ENCODE assay signal across 8 cellular contexts in genomic region chr5:36879274-36880033, GRCh38. TPM values are rescaled to one million over a fixed set of nuclear protein-coding genes. Genes with fewer than 3 reads are reported as not detected.
DNase-seq lines count a peak whose midpoint lies in the region; ATAC-seq and TF ChIP-seq lines count a peak whose summit lies in the region.

No MANE protein-coding gene starts in this region.

- H2AFZ ChIP-seq in Karpas-422 (ENCODE audit: low read length) = no peak overlapping the region

- 0 out of 2 replicates have a peak, but pooled peaks cover 4% of the 10 kb centered on the region for H3K36me3 ChIP-seq in BE2C
- no peaks in the 10 kb centered on the region for H3K36me3 ChIP-seq in Karpas-422 (ENCODE audit: insufficient read depth, low read length)

- H3K9me3 ChIP-seq in BE2C = no peaks in the 10 kb centered on the region
- no peaks in the 10 kb centered on the region for H3K9me3 ChIP-seq in Karpas-422 (ENCODE audit: low read length)

- peak overlapping the region; percentile 98 for H3K9ac ChIP-seq in Karpas-422 (ENCODE audit: low read length)

- peaks cover 45 to 58% of the 10 kb centered on the region in 2 donors for H3K4me1 Mint-ChIP-seq in natural killer cell treated with Interleukin-12 subunit alpha and Interleukin-12 subunit beta and Interleukin-15 and Interleukin-18, amount 100 ng/mL, for 72 hours (ENCODE audit: low read depth in 2 of 2)

- peak overlapping the region; percentile 75 for H3K4me2 ChIP-seq in Karpas-422 (ENCODE audit: low read depth, low read length, poor library complexity, severe bottlenecking)

- no peaks in the 10 kb centered on the region for H3K9me3 Mint-ChIP-seq in natural killer cell treated with Interleukin-12 subunit alpha and Interleukin-12 subunit beta and Interleukin-15 and Interleukin-18, amount 100 ng/mL, for 72 hours

- peak overlapping the region; percentile 93 to 96 for H3K27ac Mint-ChIP-seq in natural killer cell treated with Interleukin-12 subunit alpha and Interleukin-12 subunit beta and Interleukin-15 and Interleukin-18, amount 100 ng/mL, for 72 hours

- H3K4me1 ChIP-seq in BE2C = no peaks in the 10 kb centered on the region
- peaks cover 49% of the 10 kb centered on the region for H3K4me1 ChIP-seq in Karpas-422 (ENCODE audit: low read length)

- H3K4me3 ChIP-seq in BE2C (ENCODE audit: low read depth, low read length) = peak overlapping the region; percentile 94
- H3K4me3 ChIP-seq in Karpas-422 (ENCODE audit: low read length) = peak overlapping the region; percentile 84
- peak overlapping the region; percentile 88 for H3K4me3 ChIP-seq in coronary artery

- ATAC-seq in natural killer cell treated with Interleukin-12 subunit alpha and Interleukin-12 subunit beta and Interleukin-15 and Interleukin-18, amount 100 ng/mL, for 72 hours = no peak
- ATAC-seq in GM18511 (IDR thresholded peaks at IDR 0.05; ENCODE audit: unreplicated experiment) (no peak), GM19324 (IDR thresholded peaks at IDR 0.05; ENCODE audit: low FRiP score, unreplicated experiment) (no peak)

- DNase-seq in BE2C = no peak
- DNase-seq in Karpas-422 = no peak
- DNase-seq in coronary artery (ENCODE audit: low spot score) = no peak
- DNase-seq in natural killer cell treated with Interleukin-12 subunit alpha and Interleukin-12 subunit beta and Interleukin-15 and Interleukin-18, amount 100 ng/mL, for 72 hours (ENCODE audit: low spot score) = no peak
- DNase-seq in retina = no peak
- no peak for DNase-seq in activated CD8-positive, alpha-beta memory T cell treated with anti-CD3 and anti-CD28 coated beads for 24 hours

- no peaks in the 10 kb centered on the region for H3K27me3 ChIP-seq in BE2C
- H3K27me3 ChIP-seq in Karpas-422 (ENCODE audit: low read length) = no peaks in the 10 kb centered on the region

- peaks cover 25% of the 10 kb centered on the region; the same call in 1 of the 2 replicates for H4K20me1 ChIP-seq in Karpas-422 (ENCODE audit: insufficient read depth, low read depth, low read length)

- no peaks in the 10 kb centered on the region for H3K9me2 ChIP-seq in Karpas-422 (replicated peaks; ENCODE audit: insufficient read depth, low read length)

- no peak overlapping the region for H3K27ac ChIP-seq in Karpas-422 (ENCODE audit: low read length)
- H3K27ac ChIP-seq in coronary artery = peak overlapping the region in 1 of 2 donors; percentile 25

- H3K27me3 Mint-ChIP-seq in natural killer cell treated with Interleukin-12 subunit alpha and Interleukin-12 subunit beta and Interleukin-15 and Interleukin-18, amount 100 ng/mL, for 72 hours = no peaks in the 10 kb centered on the region

- H3K36me3 Mint-ChIP-seq in natural killer cell treated with Interleukin-12 subunit alpha and Interleukin-12 subunit beta and Interleukin-15 and Interleukin-18, amount 100 ng/mL, for 72 hours = peaks cover 4% of the 10 kb centered on the region

- TF ChIP-seq CTCF in BE2C (IDR thresholded peaks at IDR 0.05; ENCODE audit: low read depth, low read length) (no peak), coronary artery (IDR thresholded peaks at IDR 0.05) (no peak)

- H3K4me3 Mint-ChIP-seq in natural killer cell treated with Interleukin-12 subunit alpha and Interleukin-12 subunit beta and Interleukin-15 and Interleukin-18, amount 100 ng/mL, for 72 hours = peak overlapping the region; percentile 92

- H3K79me2 ChIP-seq in Karpas-422 (ENCODE audit: low read length) = peaks cover 98% of the 10 kb centered on the region

RNA-seq across cellular contexts. Expression of gene NIPBL, which starts 2.9 kb away (rescaled TPM):
- polyA plus RNA-seq in BE2C (2012; ENCODE audit: insufficient read depth, insufficient read length, low read depth) = 37.7 TPM
- total RNA-seq in Karpas-422 (2014; rRNA removed; shearing (Covaris generic); ENCODE audit: low replicate concordance) = 38.1 and 65.9 TPM in 2 replicates
- total RNA-seq in natural killer cell treated with Interleukin-12 subunit alpha and Interleukin-12 subunit beta and Interleukin-15 and Interleukin-18, amount 100 ng/mL, for 72 hours = 10 to 100 TPM; 56.8 to 71.2 TPM
